ENCODE assay signal across 16 cellular contexts in genomic region chr17:16910341-16910740, GRCh38.
"Had no signal": no experiment of that assay in that cellular context is flagged by ENCODE, and none has a peak within 500 bp of the region (broad histone marks: within the 10 kb centered on the region; RNA-seq: fewer than 3 reads in every experiment).

No MANE protein-coding gene starts in this region.

- H3K4me1 ChIP-seq: adrenal gland, colonic mucosa, pancreas, tibial artery, vagina had no signal

- ATAC-seq: activated CD4-positive, alpha-beta T cell treated with anti-CD3 and anti-CD28 coated beads for 36 hours; activated CD8-positive, alpha-beta T cell treated with anti-CD3 and anti-CD28 coated beads, Interleukin-2, amount 10 ng/mL, durations not matched to agents 7 days and 5 days; activated T-helper 17 cell treated with anti-CD3 and anti-CD28 coated beads, Interleukin-2, amount 50 U/mL, for 72 hours; pancreas; T-helper 17 cell had no signal

- DNase-seq: activated CD4-positive, alpha-beta T cell treated with anti-CD3 and anti-CD28 coated beads for 36 hours; activated CD8-positive, alpha-beta T cell treated with anti-CD3 and anti-CD28 coated beads, Interleukin-2, amount 10 ng/mL, durations not matched to agents 7 days and 5 days; activated naive CD4-positive, alpha-beta T cell treated with Interleukin-2 at 50 U/mL for 16 hours; activated T-cell treated with anti-CD3 and anti-CD28 coated beads for 4 hours; colonic mucosa; effector CD4-positive, alpha-beta T cell; foreskin melanocyte; pancreas; stimulated activated CD4-positive, alpha-beta T cell treated with anti-CD3 and anti-CD28 coated beads, Interleukin-12 subunit alpha, Interleukin-12 subunit beta, amount 100 ng/mL, for 4 hours; T-helper 17 cell; WERI-Rb-1 had no signal

- H3K36me3 ChIP-seq: adrenal gland, cardiac muscle cell, colonic mucosa, pancreas, tibial artery, vagina, WERI-Rb-1 had no signal

- H3K9me3 ChIP-seq: adrenal gland, colonic mucosa, pancreas, tibial artery, vagina had no signal

- H3K27me3 ChIP-seq: cardiac muscle cell, pancreas, vagina had no signal

- H3K27ac Mint-ChIP-seq: activated CD4-positive, alpha-beta T cell treated with anti-CD3 and anti-CD28 coated beads for 36 hours; activated CD8-positive, alpha-beta T cell treated with anti-CD3 and anti-CD28 coated beads, Interleukin-2, amount 10 ng/mL, durations not matched to agents 7 days and 5 days; activated T-helper 17 cell treated with anti-CD3 and anti-CD28 coated beads, Interleukin-2, amount 50 U/mL, for 72 hours; T-helper 17 cell had no signal

- H3K9me3 Mint-ChIP-seq: activated T-helper 17 cell treated with anti-CD3 and anti-CD28 coated beads, Interleukin-2, amount 50 U/mL, for 72 hours had no signal

- H3K27ac ChIP-seq: adrenal gland, cardiac muscle cell, colonic mucosa, pancreas, tibial artery, vagina, WERI-Rb-1 had no signal

- H3K4me3 ChIP-seq: adrenal gland, cardiac muscle cell, colonic mucosa, pancreas, tibial artery, vagina had no signal

- H3K4me3 Mint-ChIP-seq: activated CD4-positive, alpha-beta T cell treated with anti-CD3 and anti-CD28 coated beads for 36 hours; activated CD8-positive, alpha-beta T cell treated with anti-CD3 and anti-CD28 coated beads, Interleukin-2, amount 10 ng/mL, durations not matched to agents 7 days and 5 days; activated T-helper 17 cell treated with anti-CD3 and anti-CD28 coated beads, Interleukin-2, amount 50 U/mL, for 72 hours had no signal
